ENCODE assay signal across 8 cellular contexts in genomic region chr14:30855345-30856037, GRCh38. TPM values are rescaled to one million over a fixed set of nuclear protein-coding genes. Genes with fewer than 3 reads are reported as not detected.
DNase-seq lines count a peak whose midpoint lies in the region; ATAC-seq and TF ChIP-seq lines count a peak whose summit lies in the region.

No MANE protein-coding gene starts in this region.

- peaks cover 3% of the 10 kb centered on the region for H3K27me3 Mint-ChIP-seq in activated CD4-positive, alpha-beta T cell treated with anti-CD3 and anti-CD28 coated beads, Interleukin-2, amount 10 ng/mL, durations not matched to agents 24 days and 14 days
- peaks cover 23% of the 10 kb centered on the region for H3K27me3 Mint-ChIP-seq in activated CD4-positive, alpha-beta T cell treated with anti-CD3 and anti-CD28 coated beads, Interleukin-2, amount 10 ng/mL, durations not matched to agents 7 days and 5 days

- no peaks in the 10 kb centered on the region for H3K9me3 Mint-ChIP-seq in activated CD4-positive, alpha-beta T cell treated with anti-CD3 and anti-CD28 coated beads, Interleukin-2, amount 10 ng/mL, durations not matched to agents 24 days and 14 days
- H3K9me3 Mint-ChIP-seq in activated CD4-positive, alpha-beta T cell treated with anti-CD3 and anti-CD28 coated beads, Interleukin-2, amount 10 ng/mL, durations not matched to agents 7 days and 5 days = no peaks in the 10 kb centered on the region

- no peaks in the 10 kb centered on the region for H3K27me3 ChIP-seq in gastroesophageal sphincter

- H3K36me3 ChIP-seq in gastroesophageal sphincter = no peaks in the 10 kb centered on the region

- H3K4me1 ChIP-seq in gastroesophageal sphincter = no peaks in the 10 kb centered on the region

- CTCF ChIA-PET in activated CD4-positive, alpha-beta T cell treated with anti-CD3 and anti-CD28 coated beads, Interleukin-2, amount 10 ng/mL, durations not matched to agents 7 days and 5 days (lab: Charles Lee) = no interaction called here
- CTCF ChIA-PET in HEK293T (lab: Yijun Ruan, JAX) = interaction anchor here (0.6 kb wide), 1 partner anchor 74 kb away, joined by 3 read pairs; no protein-coding TSS in a partner anchor

- no peak overlapping the region for H3K4me3 Mint-ChIP-seq in activated CD4-positive, alpha-beta T cell treated with anti-CD3 and anti-CD28 coated beads, Interleukin-2, amount 10 ng/mL, durations not matched to agents 24 days and 14 days
- H3K4me3 Mint-ChIP-seq in activated CD4-positive, alpha-beta T cell treated with anti-CD3 and anti-CD28 coated beads, Interleukin-2, amount 10 ng/mL, durations not matched to agents 7 days and 5 days = no peak overlapping the region

- no peak for TF ChIP-seq POLR2A in gastroesophageal sphincter (IDR thresholded peaks at IDR 0.05)

- H3K9me3 ChIP-seq in gastroesophageal sphincter = no peaks in the 10 kb centered on the region

- ATAC-seq in GM21529 (IDR thresholded peaks at IDR 0.05; ENCODE audit: unreplicated experiment) (peak; percentile 59), HG03442 (IDR thresholded peaks at IDR 0.05; ENCODE audit: unreplicated experiment) (peak; percentile 89), gastroesophageal sphincter (no peak)

- POLR2A ChIA-PET in activated CD4-positive, alpha-beta T cell treated with anti-CD3 and anti-CD28 coated beads, Interleukin-2, amount 10 ng/mL, durations not matched to agents 7 days and 5 days (lab: Charles Lee) = no interaction called here
- POLR2A ChIA-PET in HEK293T (lab: Yijun Ruan, JAX) = no interaction called here

- no peaks in the 10 kb centered on the region for H3K36me3 Mint-ChIP-seq in activated CD4-positive, alpha-beta T cell treated with anti-CD3 and anti-CD28 coated beads, Interleukin-2, amount 10 ng/mL, durations not matched to agents 24 days and 14 days (ENCODE audit: low read depth)
- no peaks in the 10 kb centered on the region for H3K36me3 Mint-ChIP-seq in activated CD4-positive, alpha-beta T cell treated with anti-CD3 and anti-CD28 coated beads, Interleukin-2, amount 10 ng/mL, durations not matched to agents 7 days and 5 days (ENCODE audit: low read depth)

- no peak for TF ChIP-seq CTCF in gastroesophageal sphincter (IDR thresholded peaks at IDR 0.05)

- H3K4me3 ChIP-seq in gastroesophageal sphincter = no peak overlapping the region

- TF ChIP-seq EP300 in gastroesophageal sphincter (IDR thresholded peaks at IDR 0.05) = no peak

- peak overlapping the region; percentile 5 for H3K27ac Mint-ChIP-seq in activated CD4-positive, alpha-beta T cell treated with anti-CD3 and anti-CD28 coated beads, Interleukin-2, amount 10 ng/mL, durations not matched to agents 24 days and 14 days
- H3K27ac Mint-ChIP-seq in activated CD4-positive, alpha-beta T cell treated with anti-CD3 and anti-CD28 coated beads, Interleukin-2, amount 10 ng/mL, durations not matched to agents 7 days and 5 days = no peak overlapping the region

- no peak overlapping the region for H3K27ac ChIP-seq in gastroesophageal sphincter

- 89% methylated on average over 5 of the region's 6 CpGs; no CpG with 5 or more reads in 1 of the 2 donors for WGBS in gastroesophageal sphincter (ENCODE audit: low coverage in 1 of 2), 2 donors

- H3K4me1 Mint-ChIP-seq in activated CD4-positive, alpha-beta T cell treated with anti-CD3 and anti-CD28 coated beads, Interleukin-2, amount 10 ng/mL, durations not matched to agents 24 days and 14 days = peaks cover 9% of the 10 kb centered on the region
- peaks cover 7% of the 10 kb centered on the region for H3K4me1 Mint-ChIP-seq in activated CD4-positive, alpha-beta T cell treated with anti-CD3 and anti-CD28 coated beads, Interleukin-2, amount 10 ng/mL, durations not matched to agents 7 days and 5 days

- intact Hi-C loops in activated CD4-positive, alpha-beta T cell treated with anti-CD3 and anti-CD28 coated beads, Interleukin-2, amount 10 ng/mL, durations not matched to agents 24 days and 14 days (cut with micrococcal nuclease) = no loop called here

- no peak for DNase-seq in activated CD4-positive, alpha-beta T cell treated with anti-CD3 and anti-CD28 coated beads, Interleukin-2, amount 10 ng/mL, durations not matched to agents 24 days and 14 days
- no peak for DNase-seq in activated CD4-positive, alpha-beta T cell treated with anti-CD3 and anti-CD28 coated beads, Interleukin-2, amount 10 ng/mL, durations not matched to agents 7 days and 5 days
- peak; percentile 3 to 28 for DNase-seq in stimulated activated CD4-positive, alpha-beta T cell treated with anti-CD3 and anti-CD28 coated beads, Interleukin-4, amount 100 ng/mL, for 48 hours (ENCODE audit: low read depth in 2 of 2)
- no peak for DNase-seq in HK-2 (ENCODE audit: unreplicated experiment)
- DNase-seq in HEK293T (ENCODE audit: extremely low spot score) = no peak

TF ChIP-seq in HEK293T, 16 proteins besides CTCF, POLR2A, EP300 and RAD21:
- no peak for TF ChIP-seq FOXK2 (IDR thresholded peaks at IDR 0.05)
- TF ChIP-seq L3MBTL2 (conservative IDR thresholded peaks at IDR 0.05) = no peak
- no peak for TF ChIP-seq CTBP1 (IDR thresholded peaks at IDR 0.05; ENCODE audit: borderline replicate concordance)

RNA-seq across cellular contexts. Expression of gene COCH, which starts 18.9 kb away (rescaled TPM):
- 1.1 and 1.2 TPM in 2 replicates for total RNA-seq in activated CD4-positive, alpha-beta T cell treated with anti-CD3 and anti-CD28 coated beads, Interleukin-2, amount 10 ng/mL, durations not matched to agents 24 days and 14 days
- total RNA-seq in activated CD4-positive, alpha-beta T cell treated with anti-CD3 and anti-CD28 coated beads, Interleukin-2, amount 10 ng/mL, durations not matched to agents 7 days and 5 days = under 1 TPM; 0.10 to 0.33 TPM
- total RNA-seq in gastroesophageal sphincter = 1 to 10 TPM in 3 of 4 donors, under 1 TPM in 1; 0.16 to 5.4 (median 2.1) TPM

Comparison
In these comparisons a context has a peak if more than half of its experiments do, and no peak if none do; other contexts are left out.
1. DNase-seq: peak in stimulated activated CD4-positive, alpha-beta T cell treated with anti-CD3 and anti-CD28 coated beads, Interleukin-4, amount 100 ng/mL, for 48 hours (2 of 2); none in activated CD4-positive, alpha-beta T cell treated with anti-CD3 and anti-CD28 coated beads, Interleukin-2, amount 10 ng/mL, durations not matched to agents 24 days and 14 days (single experiment), activated CD4-positive, alpha-beta T cell treated with anti-CD3 and anti-CD28 coated beads, Interleukin-2, amount 10 ng/mL, durations not matched to agents 7 days and 5 days (single experiment), HK-2 (single experiment) and HEK293T (single experiment).